Comparison of ENCODE assay signal across 24 cellular contexts in genomic region chr16:47611848-47612493, GRCh38.
DNase-seq lines count a peak whose midpoint lies in the region; ATAC-seq and TF ChIP-seq lines count a peak whose summit lies in the region.
"Had no signal": no experiment of that assay in that cellular context is flagged by ENCODE, and none has a peak within 500 bp of the region (broad histone marks: within the 10 kb centered on the region; RNA-seq: fewer than 3 reads in every experiment).

No MANE protein-coding gene starts in this region.

- intact Hi-C loops in Right ventricle myocardium inferior (cut with DNase I): no loop called here
- intact Hi-C loops in left ventricle myocardium inferior (cut with micrococcal nuclease): no loop called here

- ATAC-seq in Right ventricle myocardium inferior: peak; percentile 50
- ATAC-seq in central memory CD8-positive, alpha-beta T cell (replicated peaks; ENCODE audit: extremely low read depth, poor library complexity, severe bottlenecking): peak; percentile 14
- peak in 1 of 2 donors; percentile 52 for ATAC-seq in natural killer cell treated with Interleukin-12 subunit alpha and Interleukin-12 subunit beta and Interleukin-15 and Interleukin-18, amount 100 ng/mL, for 72 hours
- ATAC-seq in GM21786 (IDR thresholded peaks at IDR 0.05; ENCODE audit: unreplicated experiment): no peak
- ATAC-seq in HG02642 (IDR thresholded peaks at IDR 0.05; ENCODE audit: poor library complexity, unreplicated experiment): no peak

- DNase-seq in Right ventricle myocardium inferior (ENCODE audit: missing footprints) (no peak), left ventricle myocardium inferior (no peak), HCEC 1CT (no peak)
- DNase-seq in central memory CD8-positive, alpha-beta T cell (ENCODE audit: low spot score in 2 of 2): no peak
- no peak for DNase-seq in natural killer cell treated with Interleukin-12 subunit alpha and Interleukin-12 subunit beta and Interleukin-15 and Interleukin-18, amount 100 ng/mL, for 72 hours (ENCODE audit: low spot score)
- DNase-seq: CD4-positive, CD25-positive, alpha-beta regulatory T cell; COR-L47; DMS53; GM23248; H9; HFFc6; NCI-H1092; NCI-H1417 treated with DMSO at 0.1 percent for 48 hours; NCI-H1694 treated with DMSO at 0.1 percent for 48 hours; NCI-H2081; NCI-H2227 treated with DMSO at 0.1 percent for 48 hours; NCI-H526 treated with DMSO at 0.1 percent for 48 hours; RPMI8226; SIG-M5 had no signal

- H3K4me1 ChIP-seq in left ventricle myocardium inferior: peaks cover 32% of the 10 kb centered on the region
- H3K4me1 ChIP-seq: BLaER1 had no signal

- H3K27me3 ChIP-seq in left ventricle myocardium inferior (ENCODE audit: low read depth): no peaks in the 10 kb centered on the region
- H3K27me3 ChIP-seq: BLaER1 had no signal

- no peak overlapping the region for H3K4me3 ChIP-seq in left ventricle myocardium inferior
- H3K4me3 ChIP-seq: BLaER1, GM23248, SK-N-MC had no signal

- H3K36me3 ChIP-seq in left ventricle myocardium inferior: peaks cover 43% of the 10 kb centered on the region

- H3K27me3 Mint-ChIP-seq in central memory CD8-positive, alpha-beta T cell: no peaks in the 10 kb centered on the region
- no peaks in the 10 kb centered on the region for H3K27me3 Mint-ChIP-seq in natural killer cell treated with Interleukin-12 subunit alpha and Interleukin-12 subunit beta and Interleukin-15 and Interleukin-18, amount 100 ng/mL, for 72 hours
- H3K27me3 Mint-ChIP-seq: CD4-positive, CD25-positive, alpha-beta regulatory T cell had no signal

- H3K36me3 Mint-ChIP-seq in central memory CD8-positive, alpha-beta T cell (ENCODE audit: insufficient read depth): peaks cover 3% of the 10 kb centered on the region
- H3K36me3 Mint-ChIP-seq in natural killer cell treated with Interleukin-12 subunit alpha and Interleukin-12 subunit beta and Interleukin-15 and Interleukin-18, amount 100 ng/mL, for 72 hours: peaks cover 26% of the 10 kb centered on the region

- H3K4me1 Mint-ChIP-seq in central memory CD8-positive, alpha-beta T cell: peaks cover 18% of the 10 kb centered on the region
- H3K4me1 Mint-ChIP-seq in natural killer cell treated with Interleukin-12 subunit alpha and Interleukin-12 subunit beta and Interleukin-15 and Interleukin-18, amount 100 ng/mL, for 72 hours (ENCODE audit: low read depth in 2 of 2): peaks cover 13 to 38% of the 10 kb centered on the region in 2 donors
- H3K4me1 Mint-ChIP-seq: H9 had no signal

- peaks cover 3% of the 10 kb centered on the region for H3K9me3 ChIP-seq in left ventricle myocardium inferior (replicated peaks)

- no peaks in the 10 kb centered on the region for H3K9me3 Mint-ChIP-seq in central memory CD8-positive, alpha-beta T cell
- peaks cover 3% of the 10 kb centered on the region for H3K9me3 Mint-ChIP-seq in natural killer cell treated with Interleukin-12 subunit alpha and Interleukin-12 subunit beta and Interleukin-15 and Interleukin-18, amount 100 ng/mL, for 72 hours
- H3K9me3 Mint-ChIP-seq: H9, HFFc6 had no signal

- no peak overlapping the region for H3K4me3 Mint-ChIP-seq in central memory CD8-positive, alpha-beta T cell
- H3K4me3 Mint-ChIP-seq in natural killer cell treated with Interleukin-12 subunit alpha and Interleukin-12 subunit beta and Interleukin-15 and Interleukin-18, amount 100 ng/mL, for 72 hours: peak overlapping the region; percentile 26
- H3K4me3 Mint-ChIP-seq: CD4-positive, CD25-positive, alpha-beta regulatory T cell; H9; HFFc6 had no signal

- no peak overlapping the region for H3K27ac Mint-ChIP-seq in central memory CD8-positive, alpha-beta T cell (ENCODE audit: low read depth)
- H3K27ac Mint-ChIP-seq in natural killer cell treated with Interleukin-12 subunit alpha and Interleukin-12 subunit beta and Interleukin-15 and Interleukin-18, amount 100 ng/mL, for 72 hours: peak overlapping the region in 1 of 2 donors; percentile 27
- H3K27ac Mint-ChIP-seq: H9 had no signal

- H3K27ac ChIP-seq in left ventricle myocardium inferior (replicated peaks): no peak overlapping the region
- H3K27ac ChIP-seq: BLaER1, GM23248, HL-60, SK-N-MC had no signal

- TF ChIP-seq CTCF in left ventricle myocardium inferior (IDR thresholded peaks at IDR 0.05; ENCODE audit: borderline replicate concordance): no peak

Comparison
In these comparisons a context has a peak if more than half of its experiments do, and no peak if none do; other contexts are left out.
1. ATAC-seq: peak in Right ventricle myocardium inferior (single experiment) and central memory CD8-positive, alpha-beta T cell (single experiment); none in GM21786 (single experiment) and HG02642 (single experiment).